Comparison of ENCODE assay signal across 8 cellular contexts in the genomic region with DNA sequence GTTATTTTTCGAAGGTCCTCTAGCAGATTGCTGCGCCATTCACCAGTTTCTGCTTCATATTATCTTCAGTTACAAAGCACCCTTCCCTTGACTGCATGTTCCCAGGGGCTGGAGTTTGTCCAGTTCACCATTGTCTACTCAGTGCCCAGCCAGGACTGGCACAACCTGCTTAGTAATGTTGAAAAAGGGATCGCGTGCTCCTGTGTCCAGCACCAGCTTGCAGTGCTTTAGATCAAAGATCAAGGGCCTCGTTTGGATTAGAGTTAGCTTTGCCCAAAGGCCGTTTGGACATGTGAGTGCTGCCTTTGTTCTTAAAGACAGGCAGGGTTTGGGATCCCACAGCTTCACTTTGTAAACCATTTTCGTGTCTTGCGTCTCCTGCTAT. TPM values are rescaled to one million over a fixed set of nuclear protein-coding genes. Genes with fewer than 3 reads are reported as not detected.
DNase-seq lines count a peak whose midpoint lies in the region; ATAC-seq lines count a peak whose summit lies in the region.

No MANE protein-coding gene starts in this region.

- no peak for DNase-seq in CD4-positive, alpha-beta memory T cell
- DNase-seq in Jurkat, Clone E6-1 (ENCODE audit: low read depth, low spot score): no peak
- no peak for DNase-seq in NCI-H1417 (lab: John Stamatoyannopoulos, UW)
- DNase-seq in HuH-7 (ENCODE audit: low spot score): no peak

- CTCF ChIA-PET in CD4-positive, alpha-beta memory T cell (lab: Charles Lee; ENCODE audit: partially characterized antibody): interaction anchor here (1.1 to 1.8 kb wide), 5 partner anchors 9 to 36 kb away, joined by 3 to 9 read pairs (median 4); partner anchors contain the start of gene ZNF862

- peaks cover 11 to 25% of the 10 kb centered on the region in 2 donors for H3K36me3 Mint-ChIP-seq in CD4-positive, alpha-beta memory T cell

- H2AFZ ChIP-seq in neuron (ENCODE audit: low read depth, low read length): peak overlapping the region; percentile 91

- peak overlapping the region; percentile 61 to 82 for H3K4me3 ChIP-seq in CD4-positive, alpha-beta memory T cell (ENCODE audit: low read length in 2 of 2)
- peak overlapping the region; percentile 74 for H3K4me3 ChIP-seq in Jurkat, Clone E6-1 (ENCODE audit: low read length)
- H3K4me3 ChIP-seq in duodenal mucosa (ENCODE audit: low read depth in 1 of 2, low read length in 2 of 2) (peak overlapping the region; percentile 76 to 83), neuron (ENCODE audit: low read length) (peak overlapping the region; percentile 88)

- H3K36me3 ChIP-seq in CD4-positive, alpha-beta memory T cell (ENCODE audit: insufficient read depth, low read length): peaks cover 10% of the 10 kb centered on the region
- H3K36me3 ChIP-seq in duodenal mucosa (ENCODE audit: control insufficient read depth in 1 of 2, insufficient read depth in 2 of 2, low read length in 2 of 2): peaks cover 0 to 3% of the 10 kb centered on the region in 2 donors
- peaks cover 10% of the 10 kb centered on the region for H3K36me3 ChIP-seq in neuron (ENCODE audit: insufficient read depth, low read length)

- H3K9me3 Mint-ChIP-seq in CD4-positive, alpha-beta memory T cell: no peaks in the 10 kb centered on the region

- ATAC-seq in HG03139 (IDR thresholded peaks at IDR 0.05; ENCODE audit: unreplicated experiment) (no peak), GM18867 (IDR thresholded peaks at IDR 0.05; ENCODE audit: unreplicated experiment) (no peak)

- no peaks in the 10 kb centered on the region for H3K9me3 ChIP-seq in CD4-positive, alpha-beta memory T cell (ENCODE audit: control insufficient read depth in 1 of 2, low read length in 2 of 2)
- H3K9me3 ChIP-seq in duodenal mucosa (ENCODE audit: control insufficient read depth in 1 of 2, low read length in 2 of 2) (no peaks in the 10 kb centered on the region), neuron (ENCODE audit: low read length) (no peaks in the 10 kb centered on the region)

- H3K4me1 Mint-ChIP-seq in CD4-positive, alpha-beta memory T cell: peaks cover 52 to 63% (median 53%) of the 10 kb centered on the region in 4 donors

- H3K4me1 ChIP-seq in CD4-positive, alpha-beta memory T cell (ENCODE audit: insufficient read depth, low read length): peaks cover 69% of the 10 kb centered on the region
- H3K4me1 ChIP-seq in duodenal mucosa (ENCODE audit: control insufficient read depth in 1 of 2, insufficient read depth in 2 of 2, low read length in 2 of 2) (peaks cover 15 to 22% of the 10 kb centered on the region in 2 donors), neuron (ENCODE audit: insufficient read depth, low read length) (peaks cover 15% of the 10 kb centered on the region)

- H3K27ac Mint-ChIP-seq in CD4-positive, alpha-beta memory T cell: peak overlapping the region in 6 of 7 donors; percentile 12 to 85 (median 82)

- POLR2A ChIA-PET in CD4-positive, alpha-beta memory T cell (lab: Charles Lee; ENCODE audit: partially characterized antibody): interaction anchor here (1.3 to 2.9 kb wide), 4 partner anchors 9 to 36 kb away, joined by 5 to 18 read pairs (median 10); partner anchors contain the start of gene ZNF862

- no peaks in the 10 kb centered on the region for H3K27me3 Mint-ChIP-seq in CD4-positive, alpha-beta memory T cell

- H3K27ac ChIP-seq in CD4-positive, alpha-beta memory T cell (ENCODE audit: low read depth, low read length): no peak overlapping the region
- H3K27ac ChIP-seq in duodenal mucosa (ENCODE audit: low read depth, low read length): no peak overlapping the region

- H3K4me3 Mint-ChIP-seq in CD4-positive, alpha-beta memory T cell: peak overlapping the region; percentile 85 to 93 (median 89)

- intact Hi-C loops in CD4-positive, alpha-beta memory T cell (cut with micrococcal nuclease): no loop called here

- H3K9ac ChIP-seq in duodenal mucosa (ENCODE audit: low read depth in 1 of 2, low read length in 2 of 2): peak overlapping the region in 1 of 2 donors; percentile 63

- no peaks in the 10 kb centered on the region for H3K27me3 ChIP-seq in CD4-positive, alpha-beta memory T cell (ENCODE audit: insufficient read depth, low read length)
- H3K27me3 ChIP-seq in duodenal mucosa (ENCODE audit: control insufficient read depth in 1 of 2, insufficient read depth in 2 of 2, low read length in 2 of 2) (no peaks in the 10 kb centered on the region), neuron (ENCODE audit: insufficient read depth, low read length) (no peaks in the 10 kb centered on the region)

RNA-seq across cellular contexts. Expression of gene ATP6V0E2, which starts 0.9 kb away (rescaled TPM):
- 10 to 100 TPM; 64.6 to 65.3 TPM for total RNA-seq in CD4-positive, alpha-beta memory T cell
- 100 to 1,000 TPM; 144 to 163 TPM for polyA plus RNA-seq in CD4-positive, alpha-beta memory T cell
- polyA plus RNA-seq in Jurkat, Clone E6-1 (2012; ENCODE audit: insufficient read depth, insufficient read length): 70.2 TPM

RNA-seq across cellular contexts. Expression of gene ZNF862, which starts 36.5 kb away (rescaled TPM):
- total RNA-seq in CD4-positive, alpha-beta memory T cell: 10 to 100 TPM; 84.2 to 88.6 TPM
- polyA plus RNA-seq in CD4-positive, alpha-beta memory T cell: 10 to 100 TPM in 1 of 2 donors, 1 to 10 TPM in 1; 9.8 to 10.5 TPM
- polyA plus RNA-seq in Jurkat, Clone E6-1 (2012; ENCODE audit: insufficient read depth, insufficient read length): 8.1 TPM
